16 cellular contexts compared by ENCODE assay signal in the genomic region with DNA sequence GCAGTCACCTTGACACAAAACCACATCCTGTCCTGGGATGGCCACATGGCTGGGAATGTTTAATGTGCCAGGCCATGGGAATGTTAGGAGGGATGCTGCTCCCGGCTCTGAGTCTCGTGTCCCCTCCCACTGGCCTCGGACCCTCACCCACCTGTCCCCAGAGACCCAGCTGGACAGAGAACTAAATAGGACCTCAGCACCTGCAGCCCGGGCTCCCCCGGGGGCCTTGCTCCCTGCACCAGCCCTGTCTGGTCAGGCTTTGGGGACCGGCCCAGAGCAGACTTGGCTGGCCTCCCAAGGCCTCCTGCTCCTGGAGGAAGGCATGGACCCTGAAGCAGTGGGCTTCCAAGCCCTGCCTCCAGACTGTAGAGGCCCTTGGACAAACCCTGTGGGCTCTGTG.
DNase-seq lines count a peak whose midpoint lies in the region; FAIRE-seq and TF ChIP-seq lines count a peak whose summit lies in the region.
"Had no signal": no experiment of that assay in that cellular context is flagged by ENCODE, and none has a peak within 500 bp of the region (broad histone marks: within the 10 kb centered on the region; RNA-seq: fewer than 3 reads in every experiment).

No MANE protein-coding gene starts in this region.

- H4K91ac ChIP-seq in neuronal stem cell (ENCODE audit: low read depth, low read length, poor library complexity), result no peak overlapping the region

- peaks cover 1 to 16% (median 7%) of the 10 kb centered on the region in 11 experiments; a peak in 17 of 22 replicates for H3K9me3 ChIP-seq in BLaER1 treated with 17β-estradiol and CSF1 and Interleukin-3, amounts not matched to agents 10 nM and 100 nM (replicated peaks in 1 of 11)
- H3K9me3 ChIP-seq in kidney (ENCODE audit: control insufficient read depth in 1 of 2, low read length in 2 of 2), result no peaks in the 10 kb centered on the region
- H3K9me3 ChIP-seq in sigmoid colon, result peaks cover 0 to 2% (median under 1%) of the 10 kb centered on the region in 4 donors
- peaks cover 0 to 2% of the 10 kb centered on the region in 2 donors for H3K9me3 ChIP-seq in neuronal stem cell (replicated peaks in 1 of 2; ENCODE audit: control insufficient read depth in 2 of 2, insufficient read depth in 1 of 2, low read depth in 1 of 2, low read length in 2 of 2)
- no peaks in the 10 kb centered on the region for H3K9me3 ChIP-seq in smooth muscle cell (replicated peaks; ENCODE audit: low read depth)

- peaks cover 0 to 50% (median 29%) of the 10 kb centered on the region in 10 experiments; a peak in 16 of 20 replicates for H3K4me1 ChIP-seq in BLaER1 treated with 17β-estradiol and CSF1 and Interleukin-3, amounts not matched to agents 10 nM and 100 nM
- H3K4me1 ChIP-seq in kidney (ENCODE audit: control insufficient read depth in 1 of 2, insufficient read depth in 1 of 2, low read depth in 1 of 2, low read length in 2 of 2) (no peaks in the 10 kb centered on the region), sigmoid colon (no peaks in the 10 kb centered on the region), neuronal stem cell (ENCODE audit: control insufficient read depth in 2 of 2, insufficient read depth in 1 of 2, low read depth in 1 of 2, low read length in 2 of 2) (peaks cover 0 to 5% of the 10 kb centered on the region in 2 donors), smooth muscle cell (ENCODE audit: low read depth) (no peaks in the 10 kb centered on the region)
- H3K4me1 ChIP-seq: A549 had no signal

- no peak overlapping the region for H2AK5ac ChIP-seq in neuronal stem cell (ENCODE audit: low read depth, low read length)

- no peak overlapping the region for H2BK12ac ChIP-seq in neuronal stem cell (ENCODE audit: low read length)

- H3K36me3 ChIP-seq in BLaER1 treated with 17β-estradiol and CSF1 and Interleukin-3, amounts not matched to agents 10 nM and 100 nM, result no peaks in the 10 kb centered on the region
- H3K36me3 ChIP-seq in kidney (ENCODE audit: control insufficient read depth in 1 of 2, insufficient read depth in 2 of 2, low read length in 2 of 2) (no peaks in the 10 kb centered on the region), sigmoid colon (no peaks in the 10 kb centered on the region), neuronal stem cell (replicated peaks in 1 of 2; ENCODE audit: control insufficient read depth in 2 of 2, insufficient read depth in 2 of 2, low read length in 2 of 2) (no peaks in the 10 kb centered on the region), smooth muscle cell (ENCODE audit: low read depth) (no peaks in the 10 kb centered on the region)

- H3K27ac ChIP-seq in BLaER1 treated with 17β-estradiol and CSF1 and Interleukin-3, amounts not matched to agents 10 nM and 100 nM, result no peak overlapping the region
- no peak overlapping the region for H3K27ac ChIP-seq in kidney (ENCODE audit: low read depth in 2 of 2, low read length in 2 of 2)
- no peak overlapping the region for H3K27ac ChIP-seq in sigmoid colon
- no peak overlapping the region for H3K27ac ChIP-seq in neuronal stem cell (replicated peaks; ENCODE audit: low read length)
- no peak overlapping the region for H3K27ac ChIP-seq in smooth muscle cell (ENCODE audit: low read depth)
- H3K27ac ChIP-seq: A549 had no signal

- WGBS in sigmoid colon, 2 donors, result 68 to 77% methylated on average over 6 of the region's 6 CpGs
- WGBS in neuronal stem cell (ENCODE audit: extremely low coverage in 2 of 2, insufficient read length in 2 of 2, insufficient replicate concordance in 1 of 2), 2 donors, result no CpG with 5 or more reads among the region's 6 CpGs
- 95% methylated on average over 6 of the region's 6 CpGs for WGBS in smooth muscle cell (ENCODE audit: low lambda C conversion rate)

- no peaks in the 10 kb centered on the region for H3K79me1 ChIP-seq in neuronal stem cell (ENCODE audit: low read depth, low read length)

- H2AFZ ChIP-seq in neuronal stem cell (ENCODE audit: low read length) (no peak overlapping the region), smooth muscle cell (ENCODE audit: low read depth) (no peak overlapping the region)
- H2AFZ ChIP-seq: GM23338 had no signal

- TF ChIP-seq POLR2A in sigmoid colon (IDR thresholded peaks at IDR 0.05), result no peak

- no peak for FAIRE-seq in kidney (lab: Jason Lieb, UNC)
- FAIRE-seq: A549, GM12878, GM18507 had no signal

- no peak overlapping the region for H2BK15ac ChIP-seq in neuronal stem cell (ENCODE audit: low read length)

- H3F3A ChIP-seq in smooth muscle cell (ENCODE audit: low read depth), result no peaks in the 10 kb centered on the region

- no peak for TF ChIP-seq EP300 in sigmoid colon (IDR thresholded peaks at IDR 0.05)

- H3K23ac ChIP-seq in neuronal stem cell (ENCODE audit: low read depth, low read length, poor library complexity), result no peak overlapping the region

- no peak overlapping the region for H3K4ac ChIP-seq in neuronal stem cell (ENCODE audit: low read length)

- H2BK120ac ChIP-seq in neuronal stem cell (ENCODE audit: low read depth, low read length), result no peak overlapping the region

- DNase-seq in kidney (peak; percentile 66), sigmoid colon (peak; percentile 53), neuronal stem cell (ENCODE audit: low spot score) (no peak), HT-29 (ENCODE audit: low spot score) (no peak), AML-193 (lab: John Stamatoyannopoulos, UW) (no peak), smooth muscle cell (lab: John Stamatoyannopoulos, UW; ENCODE audit: unreplicated experiment) (no peak)
- DNase-seq: Calu3; CD4-positive, CD25-positive, alpha-beta regulatory T cell; DMS 273 treated with DMSO at 0.1 percent for 48 hours; H7; IMR-90 had no signal

- H3K9ac ChIP-seq in BLaER1 treated with 17β-estradiol and CSF1 and Interleukin-3, amounts not matched to agents 10 nM and 100 nM, result no peak overlapping the region
- no peak overlapping the region for H3K9ac ChIP-seq in kidney (ENCODE audit: low read length in 2 of 2)
- no peak overlapping the region for H3K9ac ChIP-seq in neuronal stem cell (ENCODE audit: low read depth, low read length, poor library complexity)
- H3K9ac ChIP-seq in smooth muscle cell (ENCODE audit: low read depth), result no peak overlapping the region

- H4K8ac ChIP-seq in neuronal stem cell (ENCODE audit: low read depth, low read length), result no peak overlapping the region

- no peaks in the 10 kb centered on the region for H3K27me3 ChIP-seq in BLaER1 treated with 17β-estradiol and CSF1 and Interleukin-3, amounts not matched to agents 10 nM and 100 nM
- H3K27me3 ChIP-seq in sigmoid colon (no peaks in the 10 kb centered on the region), neuronal stem cell (ENCODE audit: control insufficient read depth in 3 of 3, insufficient read depth in 3 of 3, low read depth in 1 of 3, low read length in 3 of 3) (no peaks in the 10 kb centered on the region), smooth muscle cell (ENCODE audit: low read depth) (no peaks in the 10 kb centered on the region)

- no peak overlapping the region for H2BK5ac ChIP-seq in neuronal stem cell (ENCODE audit: low read length)

- H3K4me2 ChIP-seq in BLaER1 treated with 17β-estradiol and CSF1 and Interleukin-3, amounts not matched to agents 10 nM and 100 nM, result peak overlapping the region in 9 of 11 experiments; percentile 19 to 78 (median 56); a peak in 19 of 22 replicates
- H3K4me2 ChIP-seq in neuronal stem cell (ENCODE audit: insufficient read depth, low read length, poor library complexity, severe bottlenecking) (no peak overlapping the region), smooth muscle cell (no peak overlapping the region)
- H3K4me2 ChIP-seq: A549, GM23338 had no signal

- no peak overlapping the region for H3K14ac ChIP-seq in neuronal stem cell (ENCODE audit: low read length)

- H3K4me3 ChIP-seq in BLaER1 treated with 17β-estradiol and CSF1 and Interleukin-3, amounts not matched to agents 10 nM and 100 nM, result no peak overlapping the region
- H3K4me3 ChIP-seq in kidney (ENCODE audit: low read length in 2 of 2), result no peak overlapping the region
- no peak overlapping the region for H3K4me3 ChIP-seq in sigmoid colon
- H3K4me3 ChIP-seq in neuronal stem cell (ENCODE audit: low read length in 2 of 2), result no peak overlapping the region
- H3K4me3 ChIP-seq in smooth muscle cell, result no peak overlapping the region
- H3K4me3 ChIP-seq: A549, GM12878, GM23338 had no signal

- H4K20me1 ChIP-seq in BLaER1 treated with 17β-estradiol and CSF1 and Interleukin-3, amounts not matched to agents 10 nM and 100 nM, result 0 out of 22 replicates have a peak, but pooled peaks cover 0 to 7% (median 0%) of the 10 kb centered on the region in 11 experiments
- no peaks in the 10 kb centered on the region for H4K20me1 ChIP-seq in smooth muscle cell (ENCODE audit: low read depth)

- no peaks in the 10 kb centered on the region for H3K79me2 ChIP-seq in smooth muscle cell (ENCODE audit: low read depth)

- intact Hi-C loops in kidney (cut with DNase I) (no loop called here), sigmoid colon (cut with DNase I) (no loop called here)

- no peak overlapping the region for H3K18ac ChIP-seq in neuronal stem cell (ENCODE audit: low read length)

- TF ChIP-seq CTCF in kidney (IDR thresholded peaks at IDR 0.05; ENCODE audit: borderline replicate concordance, extremely low read depth, insufficient read depth) (no peak), sigmoid colon (IDR thresholded peaks at IDR 0.05) (no peak), smooth muscle cell (IDR thresholded peaks at IDR 0.05; ENCODE audit: borderline replicate concordance, insufficient read depth, poor library complexity, severe bottlenecking) (no peak)

Comparison
In these comparisons a context has a peak if more than half of its experiments do, and no peak if none do; other contexts are left out.
1. H3K4me2 ChIP-seq: peak in BLaER1 treated with 17β-estradiol and CSF1 and Interleukin-3, amounts not matched to agents 10 nM and 100 nM (9 of 11); none in neuronal stem cell (single experiment) and smooth muscle cell (single experiment).
2. DNase-seq: peak in kidney (single experiment) and sigmoid colon (single experiment); none in neuronal stem cell (single experiment), HT-29 (single experiment), AML-193 (0 of 2) and smooth muscle cell (single experiment).